19 cellular contexts compared by ENCODE assay signal in genomic region chr9:70439991-70440706, GRCh38. TPM values are rescaled to one million over a fixed set of nuclear protein-coding genes. Genes with fewer than 3 reads are reported as not detected.
DNase-seq lines count a peak whose midpoint lies in the region; TF ChIP-seq lines count a peak whose summit lies in the region.
"Had no signal": no experiment of that assay in that cellular context is flagged by ENCODE, and none has a peak within 500 bp of the region (broad histone marks: within the 10 kb centered on the region; RNA-seq: fewer than 3 reads in every experiment).

No MANE protein-coding gene starts in this region.

- H3K4me1 ChIP-seq in mesenchymal stem cell (ENCODE audit: control insufficient read depth, insufficient read depth, low read depth, low read length): peaks cover 7% of the 10 kb centered on the region
- no peaks in the 10 kb centered on the region for H3K4me1 ChIP-seq in MM.1S (ENCODE audit: low read length)

- no peak overlapping the region for H4K91ac ChIP-seq in mesenchymal stem cell (ENCODE audit: low read length)

- TF ChIP-seq CTCF in choroid plexus epithelial cell (conservative IDR thresholded peaks at IDR 0.05; ENCODE audit: low read depth, low read length) (no peak), MM.1S (IDR thresholded peaks at IDR 0.05; ENCODE audit: low read length) (no peak)

- H3K79me1 ChIP-seq in mesenchymal stem cell (replicated peaks; ENCODE audit: low read length, poor library complexity, severe bottlenecking): no peaks in the 10 kb centered on the region

- H3K18ac ChIP-seq in mesenchymal stem cell (ENCODE audit: low read depth in 1 of 2, low read length in 2 of 2): peak overlapping the region in 1 of 2 experiments; percentile 40

- DNase-seq in ELR (ENCODE audit: low read depth): peak; percentile 12
- peak; percentile 26 for DNase-seq in M059J (ENCODE audit: low read depth)
- DNase-seq in choroid plexus epithelial cell (ENCODE audit: low read depth): peak; percentile 84
- DNase-seq in mesenchymal stem cell: peak; percentile 71
- no peak for DNase-seq in midbrain (lab: John Stamatoyannopoulos, UW)
- DNase-seq in MM.1S: no peak
- DNase-seq in KBM-7: no peak
- DNase-seq: activated CD4-positive, alpha-beta T cell treated with anti-CD3 and anti-CD28 coated beads for 48 hours; activated T-cell treated with anti-CD3 and anti-CD28 coated beads, Interleukin-2, amount 50 U/mL, for 72 hours; CD8-positive, alpha-beta T cell; kidney glomerular epithelial cell; NCI-H1930; NCI-H226; NCI-H748 treated with DMSO at 0.1 percent for 48 hours; RPMI8226; T-helper 2 cell had no signal

- H3K27ac ChIP-seq in mesenchymal stem cell (ENCODE audit: low read length, poor library complexity, severe bottlenecking) (no peak overlapping the region), MM.1S (ENCODE audit: low read length) (no peak overlapping the region)

- H2BK12ac ChIP-seq in mesenchymal stem cell (ENCODE audit: low read length in 2 of 2): peak overlapping the region in 1 of 2 experiments; percentile 72

- H2AFZ ChIP-seq in mesenchymal stem cell (ENCODE audit: low read depth, low read length) (no peak overlapping the region), MM.1S (ENCODE audit: low read length) (no peak overlapping the region)

- WGBS in mesenchymal stem cell: 77% methylated on average over 3 of the region's 5 CpGs

- H4K8ac ChIP-seq in mesenchymal stem cell (ENCODE audit: low read length): no peak overlapping the region

- H2BK120ac ChIP-seq in mesenchymal stem cell (ENCODE audit: low read depth, low read length): no peak overlapping the region

- no peaks in the 10 kb centered on the region for H4K20me1 ChIP-seq in MM.1S (ENCODE audit: insufficient read depth, low read length)

- no peak overlapping the region for H3K14ac ChIP-seq in mesenchymal stem cell (ENCODE audit: low read length in 2 of 2)

- H3K79me2 ChIP-seq in MM.1S (ENCODE audit: low read length): no peaks in the 10 kb centered on the region

- H3K27me3 ChIP-seq in mesenchymal stem cell (ENCODE audit: control insufficient read depth in 1 of 2, insufficient read depth in 1 of 2, low read length in 2 of 2) (no peaks in the 10 kb centered on the region), MM.1S (replicated peaks; ENCODE audit: insufficient read depth, low read length) (no peaks in the 10 kb centered on the region)
- H3K27me3 ChIP-seq: ascending aorta, tibial nerve had no signal

- H2BK15ac ChIP-seq in mesenchymal stem cell (ENCODE audit: low read depth, poor library complexity, severe bottlenecking): no peak overlapping the region

- no peak overlapping the region for H3K23ac ChIP-seq in mesenchymal stem cell (ENCODE audit: low read length in 2 of 2)

- H2AK5ac ChIP-seq in mesenchymal stem cell (ENCODE audit: low read length, severe bottlenecking): no peak overlapping the region

- H3K9me3 ChIP-seq in mesenchymal stem cell (ENCODE audit: control insufficient read depth, low read length) (no peaks in the 10 kb centered on the region), MM.1S (replicated peaks; ENCODE audit: insufficient read depth, low read length) (no peaks in the 10 kb centered on the region)
- H3K9me3 ChIP-seq: ascending aorta, tibial nerve had no signal

- H3K4me3 ChIP-seq in choroid plexus epithelial cell (ENCODE audit: low read depth, low read length): no peak overlapping the region
- no peak overlapping the region for H3K4me3 ChIP-seq in mesenchymal stem cell (ENCODE audit: insufficient read depth in 1 of 2, low read depth in 1 of 2, low read length in 2 of 2)
- H3K4me3 ChIP-seq in MM.1S (ENCODE audit: low read length): no peak overlapping the region
- H3K4me3 ChIP-seq: ascending aorta, skin epidermis, tibial nerve had no signal

- H3F3A ChIP-seq in MM.1S (ENCODE audit: insufficient read depth, low read length): no peaks in the 10 kb centered on the region

- no peaks in the 10 kb centered on the region for H3K36me3 ChIP-seq in mesenchymal stem cell (ENCODE audit: control insufficient read depth in 1 of 2, insufficient read depth in 2 of 2, low read depth in 1 of 2, low read length in 2 of 2)
- no peaks in the 10 kb centered on the region for H3K36me3 ChIP-seq in MM.1S (replicated peaks; ENCODE audit: insufficient read depth, low read length)
- H3K36me3 ChIP-seq: ascending aorta, tibial nerve had no signal

- no peaks in the 10 kb centered on the region for H3K9me2 ChIP-seq in MM.1S (replicated peaks; ENCODE audit: insufficient read depth, low read length)

- no peak overlapping the region for H3K4ac ChIP-seq in mesenchymal stem cell (ENCODE audit: low read depth in 1 of 2, low read length in 2 of 2)

- H3K9ac ChIP-seq in mesenchymal stem cell (ENCODE audit: low read length) (no peak overlapping the region), MM.1S (ENCODE audit: low read length) (no peak overlapping the region)

- H2BK5ac ChIP-seq in mesenchymal stem cell (ENCODE audit: low read depth, low read length, poor library complexity, severe bottlenecking): no peak overlapping the region

- H3K4me2 ChIP-seq in mesenchymal stem cell (ENCODE audit: low read length, poor library complexity, severe bottlenecking) (no peak overlapping the region), MM.1S (ENCODE audit: low read depth, low read length) (no peak overlapping the region)

- in situ Hi-C loops in KBM-7 (cut with MboI; ENCODE audit: low pct_unique_long_range_greater_than_20kb, low sequenced_read_pairs): no loop called here

RNA-seq across cellular contexts. Expression of gene KLF9, which starts 25.7 kb away (rescaled TPM):
- total RNA-seq in M059J (2014; rRNA removed; shearing (Covaris generic)): 16.0 and 20.7 TPM in 2 replicates
- 31.5 TPM for polyA plus RNA-seq in mesenchymal stem cell (2013, experiment 1 of 2)
- polyA plus RNA-seq in mesenchymal stem cell (2013, experiment 2 of 2): 32.5 TPM

Comparison
In these comparisons a context has a peak if more than half of its experiments do, and no peak if none do; other contexts are left out.
1. DNase-seq: peak in ELR (single experiment), M059J (single experiment), choroid plexus epithelial cell (single experiment) and mesenchymal stem cell (single experiment); none in midbrain (single experiment), MM.1S (single experiment) and KBM-7 (single experiment).